In the genomic region with DNA sequence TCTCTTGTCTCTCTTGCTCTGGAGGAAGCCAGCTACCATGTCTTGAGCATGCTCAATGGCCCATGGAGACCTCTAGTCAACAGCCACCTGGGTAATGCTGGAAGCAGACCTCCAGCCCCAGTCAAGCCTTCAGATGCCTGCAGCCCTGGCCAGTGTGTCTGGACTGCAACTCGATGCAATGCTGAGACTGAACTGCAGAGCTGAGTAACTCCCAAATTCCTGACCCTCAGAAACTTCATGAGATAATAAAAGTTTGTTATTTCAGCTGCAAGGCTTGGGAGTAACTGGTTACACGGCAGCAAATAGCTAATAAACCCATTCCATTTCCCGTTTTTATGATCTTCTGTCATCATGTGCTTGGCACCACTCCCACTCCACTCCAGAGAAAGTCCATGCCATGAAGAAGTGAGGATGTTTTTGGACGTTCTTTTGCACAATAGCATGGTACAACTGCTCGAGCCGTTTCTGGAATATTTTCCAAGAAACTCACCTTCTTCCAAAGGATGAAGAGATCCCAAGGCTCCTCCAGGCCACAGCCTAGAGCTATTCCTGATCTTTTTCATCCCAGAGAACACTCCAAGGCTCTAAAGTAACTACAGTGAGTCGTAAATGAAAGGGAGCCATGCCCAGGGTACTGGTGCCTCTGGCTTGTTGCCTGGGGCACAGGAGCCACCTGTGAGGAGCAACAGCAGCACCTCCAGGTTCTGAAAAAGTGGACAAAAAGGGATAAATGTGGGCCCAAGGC, we compare ENCODE assay signal across 10 cellular contexts.
DNase-seq lines count a peak whose midpoint lies in the region; ATAC-seq and TF ChIP-seq lines count a peak whose summit lies in the region.
"Had no signal": no experiment of that assay in that cellular context is flagged by ENCODE, and none has a peak within 500 bp of the region (broad histone marks: within the 10 kb centered on the region; RNA-seq: fewer than 3 reads in every experiment).

No MANE protein-coding gene starts in this region.

- peak in 5 of 8 donors; percentile 58 to 75 (median 69) for ATAC-seq in heart right ventricle
- no peak for ATAC-seq in natural killer cell treated with Interleukin-12 subunit alpha and Interleukin-12 subunit beta and Interleukin-15 and Interleukin-18, amount 100 ng/mL, for 72 hours
- ATAC-seq: activated T-cell treated with anti-CD3 and anti-CD28 coated beads, Interleukin-2, amount 50 U/mL, for 4 hours had no signal

- no peak for DNase-seq in activated naive CD4-positive, alpha-beta T cell treated with Interleukin-2 at 50 U/mL for 16 hours
- DNase-seq in heart right ventricle (peak in 1 of 2 donors; percentile 44), transverse colon (peak; percentile 77), NOMO-1 treated with DMSO at 0.1 percent for 48 hours (lab: John Stamatoyannopoulos, UW; ENCODE audit: unreplicated experiment) (no peak)
- no peak for DNase-seq in stimulated activated CD4-positive, alpha-beta T cell treated with anti-CD3 and anti-CD28 coated beads, Interleukin-1b, Interleukin-23, amount 100 ng/mL, for 48 hours
- no peak for DNase-seq in natural killer cell treated with Interleukin-12 subunit alpha and Interleukin-12 subunit beta and Interleukin-15 and Interleukin-18, amount 100 ng/mL, for 72 hours (ENCODE audit: low spot score)
- DNase-seq: activated T-cell treated with anti-CD3 and anti-CD28 coated beads, Interleukin-2, amount 50 U/mL, for 4 hours; retina had no signal

- no peaks in the 10 kb centered on the region for H3K27me3 Mint-ChIP-seq in activated naive CD4-positive, alpha-beta T cell treated with anti-CD3 and anti-CD28 coated beads, Interleukin-2, amount 50 U/mL, for 24 hours
- no peaks in the 10 kb centered on the region for H3K27me3 Mint-ChIP-seq in natural killer cell treated with Interleukin-12 subunit alpha and Interleukin-12 subunit beta and Interleukin-15 and Interleukin-18, amount 100 ng/mL, for 72 hours

- TF ChIP-seq POLR2A in Raji (IDR thresholded peaks at IDR 0.05; ENCODE audit: insufficient read depth, low read depth, low read length) (peak; percentile 40; the same call in 1 of the 2 replicates), transverse colon (IDR thresholded peaks at IDR 0.05) (peak; percentile 17)

- H3K36me3 ChIP-seq in heart right ventricle: no peaks in the 10 kb centered on the region
- no peaks in the 10 kb centered on the region for H3K36me3 ChIP-seq in transverse colon

- no peaks in the 10 kb centered on the region for H3K36me3 Mint-ChIP-seq in activated naive CD4-positive, alpha-beta T cell treated with anti-CD3 and anti-CD28 coated beads, Interleukin-2, amount 50 U/mL, for 24 hours
- H3K36me3 Mint-ChIP-seq in natural killer cell treated with Interleukin-12 subunit alpha and Interleukin-12 subunit beta and Interleukin-15 and Interleukin-18, amount 100 ng/mL, for 72 hours: no peaks in the 10 kb centered on the region

- WGBS in heart right ventricle, 2 donors: 57 to 62% methylated on average over 7 of the region's 7 CpGs
- 31 to 43% methylated on average over 5 to 6 of the region's 7 CpGs for WGBS in transverse colon (ENCODE audit: low coverage in 1 of 2), 2 donors

- H3K27ac Mint-ChIP-seq in activated naive CD4-positive, alpha-beta T cell treated with anti-CD3 and anti-CD28 coated beads, Interleukin-2, amount 50 U/mL, for 24 hours: peak overlapping the region; percentile 59
- peak overlapping the region in 1 of 2 donors; percentile 81 for H3K27ac Mint-ChIP-seq in natural killer cell treated with Interleukin-12 subunit alpha and Interleukin-12 subunit beta and Interleukin-15 and Interleukin-18, amount 100 ng/mL, for 72 hours

- H3K27me3 ChIP-seq in heart right ventricle (no peaks in the 10 kb centered on the region), transverse colon (no peaks in the 10 kb centered on the region)

- no peaks in the 10 kb centered on the region for H3K9me3 Mint-ChIP-seq in activated naive CD4-positive, alpha-beta T cell treated with anti-CD3 and anti-CD28 coated beads, Interleukin-2, amount 50 U/mL, for 24 hours
- H3K9me3 Mint-ChIP-seq in natural killer cell treated with Interleukin-12 subunit alpha and Interleukin-12 subunit beta and Interleukin-15 and Interleukin-18, amount 100 ng/mL, for 72 hours: peaks cover 6% of the 10 kb centered on the region
- H3K9me3 Mint-ChIP-seq: activated T-cell treated with anti-CD3 and anti-CD28 coated beads, Interleukin-2, amount 50 U/mL, for 4 hours had no signal

- H3K4me3 Mint-ChIP-seq in activated naive CD4-positive, alpha-beta T cell treated with anti-CD3 and anti-CD28 coated beads, Interleukin-2, amount 50 U/mL, for 24 hours: no peak overlapping the region
- no peak overlapping the region for H3K4me3 Mint-ChIP-seq in natural killer cell treated with Interleukin-12 subunit alpha and Interleukin-12 subunit beta and Interleukin-15 and Interleukin-18, amount 100 ng/mL, for 72 hours
- H3K4me3 Mint-ChIP-seq: activated T-cell treated with anti-CD3 and anti-CD28 coated beads, Interleukin-2, amount 50 U/mL, for 4 hours had no signal

- intact Hi-C loops in heart right ventricle (cut with DNase I): no loop called here
- intact Hi-C loops in transverse colon (cut with DNase I; ENCODE audit: low total_unique reads): no loop called here

- no peak overlapping the region for H3K4me3 ChIP-seq in heart right ventricle
- H3K4me3 ChIP-seq in transverse colon: peak overlapping the region in 1 of 4 donors; percentile 3

- TF ChIP-seq CTCF in heart right ventricle (IDR thresholded peaks at IDR 0.05) (peak in 1 of 9 donors; percentile 7), transverse colon (IDR thresholded peaks at IDR 0.05) (peak in 2 of 5 experiments; percentile 50 to 60)

- in situ Hi-C loops in transverse colon (cut with MboI; ENCODE audit: low pct_ligation_motif_present in 1 of 4, low pct_unique_long_range_greater_than_20kb in 1 of 4, low sequenced_read_pairs in 3 of 4): no loop called here

- TF ChIP-seq EP300 in transverse colon (IDR thresholded peaks at IDR 0.05; ENCODE audit: low read depth): no peak

- H3K9me3 ChIP-seq in heart right ventricle: no peaks in the 10 kb centered on the region
- no peaks in the 10 kb centered on the region for H3K9me3 ChIP-seq in transverse colon

- H3K27ac ChIP-seq in heart right ventricle: peak overlapping the region in 1 of 10 donors; percentile 49
- peak overlapping the region; percentile 63 to 80 (median 73) for H3K27ac ChIP-seq in transverse colon

- H3K4me1 ChIP-seq in heart right ventricle: peaks cover 0 to 32% (median 0%) of the 10 kb centered on the region in 9 donors
- peaks cover 8 to 30% (median 20%) of the 10 kb centered on the region in 4 donors for H3K4me1 ChIP-seq in transverse colon

- peaks cover 38% of the 10 kb centered on the region for H3K4me1 Mint-ChIP-seq in activated naive CD4-positive, alpha-beta T cell treated with anti-CD3 and anti-CD28 coated beads, Interleukin-2, amount 50 U/mL, for 24 hours
- peaks cover 43 to 44% of the 10 kb centered on the region in 2 donors for H3K4me1 Mint-ChIP-seq in natural killer cell treated with Interleukin-12 subunit alpha and Interleukin-12 subunit beta and Interleukin-15 and Interleukin-18, amount 100 ng/mL, for 72 hours (ENCODE audit: low read depth in 2 of 2)

Comparison
In these comparisons a context has a peak if more than half of its experiments do, and no peak if none do; other contexts are left out.
1. ATAC-seq: peak in heart right ventricle (5 of 8); none in natural killer cell treated with Interleukin-12 subunit alpha and Interleukin-12 subunit beta and Interleukin-15 and Interleukin-18, amount 100 ng/mL, for 72 hours (0 of 2).